2 cellular contexts compared by ENCODE assay signal in genomic region chr17:48729335-48730239, GRCh38.
TF ChIP-seq lines count a peak whose summit lies in the region.

No MANE protein-coding gene starts in this region.

TF ChIP-seq in SK-N-SH, 30 proteins besides CTCF, POLR2A, EP300 and RAD21 (continued from another document):
- TF ChIP-seq, protein P1, sequence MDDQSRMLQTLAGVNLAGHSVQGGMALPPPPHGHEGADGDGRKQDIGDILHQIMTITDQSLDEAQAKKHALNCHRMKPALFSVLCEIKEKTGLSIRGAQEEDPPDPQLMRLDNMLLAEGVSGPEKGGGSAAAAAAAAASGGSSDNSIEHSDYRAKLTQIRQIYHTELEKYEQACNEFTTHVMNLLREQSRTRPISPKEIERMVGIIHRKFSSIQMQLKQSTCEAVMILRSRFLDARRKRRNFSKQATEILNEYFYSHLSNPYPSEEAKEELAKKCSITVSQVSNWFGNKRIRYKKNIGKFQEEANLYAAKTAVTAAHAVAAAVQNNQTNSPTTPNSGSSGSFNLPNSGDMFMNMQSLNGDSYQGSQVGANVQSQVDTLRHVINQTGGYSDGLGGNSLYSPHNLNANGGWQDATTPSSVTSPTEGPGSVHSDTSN (IDR thresholded peaks at IDR 0.05) = no peak
- TF ChIP-seq POLR2AphosphoS5 (IDR thresholded peaks at IDR 0.05; ENCODE audit: low read depth, low read length) = no peak

TF ChIP-seq in SK-N-SH treated with all-trans-retinoic acid at 6 μM for 48 hours, 23 proteins besides CTCF, POLR2A, EP300 and RAD21:
- TF ChIP-seq, protein P2, sequence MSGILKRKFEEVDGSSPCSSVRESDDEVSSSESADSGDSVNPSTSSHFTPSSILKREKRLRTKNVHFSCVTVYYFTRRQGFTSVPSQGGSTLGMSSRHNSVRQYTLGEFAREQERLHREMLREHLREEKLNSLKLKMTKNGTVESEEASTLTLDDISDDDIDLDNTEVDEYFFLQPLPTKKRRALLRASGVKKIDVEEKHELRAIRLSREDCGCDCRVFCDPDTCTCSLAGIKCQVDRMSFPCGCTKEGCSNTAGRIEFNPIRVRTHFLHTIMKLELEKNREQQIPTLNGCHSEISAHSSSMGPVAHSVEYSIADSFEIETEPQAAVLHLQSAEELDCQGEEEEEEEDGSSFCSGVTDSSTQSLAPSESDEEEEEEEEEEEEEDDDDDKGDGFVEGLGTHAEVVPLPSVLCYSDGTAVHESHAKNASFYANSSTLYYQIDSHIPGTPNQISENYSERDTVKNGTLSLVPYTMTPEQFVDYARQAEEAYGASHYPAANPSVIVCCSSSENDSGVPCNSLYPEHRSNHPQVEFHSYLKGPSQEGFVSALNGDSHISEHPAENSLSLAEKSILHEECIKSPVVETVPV (CRISPR knock-in tag; IDR thresholded peaks at IDR 0.05) = no peak
- TF ChIP-seq CSDC2 (CRISPR knock-in tag; IDR thresholded peaks at IDR 0.05) (no peak), TSHZ2 (CRISPR knock-in tag; IDR thresholded peaks at IDR 0.05) (no peak), ZNF565 (CRISPR knock-in tag; conservative IDR thresholded peaks at IDR 0.05; ENCODE audit: low read depth) (no peak), ZNF70 (CRISPR knock-in tag; IDR thresholded peaks at IDR 0.05) (no peak), ZNF8 (CRISPR knock-in tag; IDR thresholded peaks at IDR 0.05) (no peak), ISL1 (CRISPR knock-in tag; IDR thresholded peaks at IDR 0.05) (no peak), ESRRG (CRISPR knock-in tag; IDR thresholded peaks at IDR 0.05) (no peak), SNAI2 (CRISPR knock-in tag; IDR thresholded peaks at IDR 0.05) (no peak)
TF ChIP-seq in SK-N-SH treated with all-trans-retinoic acid at 6 μM for 48 hours: peak in this region for 0.
